Comparison of ENCODE assay signal across 32 cellular contexts in genomic region chr6:540490-540889, GRCh38.
"Had no signal": no experiment of that assay in that cellular context is flagged by ENCODE, and none has a peak within 500 bp of the region (broad histone marks: within the 10 kb centered on the region; RNA-seq: fewer than 3 reads in every experiment).

No MANE protein-coding gene starts in this region.

- DNase-seq: hypothalamus; immature natural killer cell; kidney; left colon; left lung; lower lobe of right lung; mammary epithelial cell; mesenchymal stem cell; naive B cell; natural killer cell; nephron progenitor cell; occipital lobe; right lobe of liver; stimulated activated CD4-positive, alpha-beta T cell treated with anti-CD3 and anti-CD28 coated beads, Interleukin-1b, Interleukin-23, amount 100 ng/mL, for 48 hours; stimulated activated CD4-positive, alpha-beta T cell treated with anti-CD3 and anti-CD28 coated beads, Interleukin-2, amount 100 ng/mL, for 48 hours; stimulated activated CD4-positive, alpha-beta T cell treated with anti-CD3 and anti-CD28 coated beads, Interleukin-4, amount 100 ng/mL, for 4 hours; stimulated activated CD8-positive, alpha-beta memory T cell treated with anti-CD3 and anti-CD28 coated beads, Interleukin-4, amount 100 ng/mL, for 48 hours; stimulated activated naive CD4-positive, alpha-beta T cell treated with Interleukin-2 at 50 U/mL for 16 hours; stimulated activated naive CD8-positive, alpha-beta T cell treated with anti-CD3 and anti-CD28 coated beads, Interleukin-15, amount 100 ng/mL, for 72 hours; substantia nigra; testis; thyroid gland; transverse colon; upper lobe of left lung had no signal

- H3K9me3 ChIP-seq: neutrophil, right lobe of liver, testis, thyroid gland, vagina had no signal

- H3K27ac Mint-ChIP-seq: immature natural killer cell; naive B cell; natural killer cell; nephron progenitor cell; neural progenitor cell; progenitor cell of endocrine pancreas; stimulated activated memory B cell treated with anti-CD40 and anti-IgM and Interleukin-4, amounts not matched to agents 10 μg/mL and 1 μg/mL and 100 μg/mL, for 72 hours; stimulated activated naive CD8-positive, alpha-beta T cell treated with anti-CD3 and anti-CD28 coated beads, Interleukin-15, amount 100 ng/mL, for 72 hours had no signal

- H3K36me3 ChIP-seq: neural progenitor cell had no signal

- ATAC-seq: left colon; left lung; lower lobe of right lung; natural killer cell; right lobe of liver; stimulated activated memory B cell treated with anti-CD40 and anti-IgM and Interleukin-4, amounts not matched to agents 10 μg/mL and 1 μg/mL and 100 μg/mL, for 72 hours; stimulated activated naive CD8-positive, alpha-beta T cell treated with anti-CD3 and anti-CD28 coated beads, Interleukin-15, amount 100 ng/mL, for 72 hours had no signal

- H3K4me3 ChIP-seq: left lung, lower lobe of right lung, neural progenitor cell, right atrium auricular region, right lobe of liver, smooth muscle cell, testis, thyroid gland, transverse colon, upper lobe of left lung, vagina had no signal

- H3K4me3 Mint-ChIP-seq: immature natural killer cell; natural killer cell; nephron progenitor cell; neural progenitor cell; stimulated activated memory B cell treated with anti-CD40 and anti-IgM and Interleukin-4, amounts not matched to agents 10 μg/mL and 1 μg/mL and 100 μg/mL, for 72 hours; stimulated activated naive CD8-positive, alpha-beta T cell treated with anti-CD3 and anti-CD28 coated beads, Interleukin-15, amount 100 ng/mL, for 72 hours had no signal

- H3K27me3 ChIP-seq: left lung, neural progenitor cell, neutrophil, right atrium auricular region, right lobe of liver, testis, thyroid gland, transverse colon, upper lobe of left lung, vagina had no signal

- H3K4me1 ChIP-seq: left lung, lower lobe of right lung, neural progenitor cell, parathyroid adenoma, right atrium auricular region, right lobe of liver, testis, thyroid gland, transverse colon, upper lobe of left lung, vagina had no signal

- H3K27me3 Mint-ChIP-seq: naive B cell; progenitor cell of endocrine pancreas; stimulated activated memory B cell treated with anti-CD40 and anti-IgM and Interleukin-4, amounts not matched to agents 10 μg/mL and 1 μg/mL and 100 μg/mL, for 72 hours; stimulated activated naive CD8-positive, alpha-beta T cell treated with anti-CD3 and anti-CD28 coated beads, Interleukin-15, amount 100 ng/mL, for 72 hours had no signal

- H3K4me1 Mint-ChIP-seq: immature natural killer cell; naive B cell; natural killer cell; nephron progenitor cell; neural progenitor cell; stimulated activated memory B cell treated with anti-CD40 and anti-IgM and Interleukin-4, amounts not matched to agents 10 μg/mL and 1 μg/mL and 100 μg/mL, for 72 hours had no signal
